ENCODE assay signal across 8 cellular contexts in the genomic region with DNA sequence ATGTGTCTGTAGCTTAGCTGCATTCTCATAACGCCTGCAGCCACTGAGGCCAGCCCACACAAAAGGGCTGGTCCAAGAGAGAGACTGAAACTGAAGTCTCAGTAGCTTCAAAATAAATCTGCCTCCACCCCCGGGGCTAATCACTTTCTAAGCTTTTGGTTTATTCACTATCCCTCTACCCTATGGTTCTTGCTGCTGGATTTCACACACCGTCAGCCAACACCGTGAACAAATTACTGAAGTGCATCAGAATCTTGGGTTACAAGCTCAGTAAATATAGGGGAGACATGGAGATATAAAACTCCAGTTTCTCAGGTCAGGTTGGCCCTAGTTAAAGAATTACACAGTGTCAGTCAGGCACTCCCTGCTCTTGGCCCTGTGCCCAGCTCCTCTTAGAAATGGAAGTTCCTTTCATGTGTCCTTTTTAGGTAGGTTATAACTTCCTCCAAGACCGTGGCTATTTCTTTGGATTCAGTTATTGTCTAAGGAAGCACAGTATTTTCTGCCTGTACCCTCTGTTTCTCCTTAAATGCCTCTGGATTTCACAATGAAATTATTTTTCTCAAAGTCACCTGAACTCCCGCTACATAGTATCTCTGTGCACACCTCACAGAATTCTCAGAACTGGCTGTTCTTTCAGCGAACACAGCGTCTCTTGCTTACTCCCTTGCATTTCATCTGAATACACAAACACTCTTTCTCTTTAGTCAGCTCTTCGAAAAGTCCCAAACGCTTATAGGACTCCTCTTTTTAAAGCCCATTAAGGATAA.
A peak's percentile ranks its signal among the peaks of the same experiment; 100 is the strongest.
DNase-seq lines count a peak whose midpoint lies in the region; ATAC-seq and TF ChIP-seq lines count a peak whose summit lies in the region.

No MANE protein-coding gene starts in this region.

- DNase-seq in DMS79 (lab: John Stamatoyannopoulos, UW) (peak; percentile 10), UCSD-AML1 (lab: John Stamatoyannopoulos, UW; ENCODE audit: unreplicated experiment) (peak; percentile 17), kidney glomerular epithelial cell (lab: John Stamatoyannopoulos, UW) (peak; percentile 68), H7 (no peak), WERI-Rb-1 (no peak)

- TF ChIP-seq CTCF in WERI-Rb-1 (IDR thresholded peaks at IDR 0.05; ENCODE audit: low read depth, low read length) = no peak

- ATAC-seq in GM19395 (IDR thresholded peaks at IDR 0.05; ENCODE audit: unreplicated experiment) (peak; percentile 75), HG03521 (IDR thresholded peaks at IDR 0.05; ENCODE audit: unreplicated experiment) (peak; percentile 56), GM21737 (IDR thresholded peaks at IDR 0.05; ENCODE audit: unreplicated experiment) (no peak)

- H3K36me3 ChIP-seq in H7 (replicated peaks; ENCODE audit: control insufficient read depth, insufficient read depth, low read length) (no peaks in the 10 kb centered on the region), WERI-Rb-1 (no peaks in the 10 kb centered on the region)

- H3K27ac ChIP-seq in WERI-Rb-1 = no peak overlapping the region

- no peaks in the 10 kb centered on the region for H3K27me3 ChIP-seq in H7 (ENCODE audit: control insufficient read depth, insufficient read depth, low read length)
- no peaks in the 10 kb centered on the region for H3K27me3 ChIP-seq in WERI-Rb-1 (ENCODE audit: insufficient read depth, low read depth, severe bottlenecking)

- no peaks in the 10 kb centered on the region for H3K9me3 ChIP-seq in WERI-Rb-1 (ENCODE audit: severe bottlenecking)

- H3K4me3 ChIP-seq in H7 (ENCODE audit: insufficient read depth, low read depth, low read length) (no peak overlapping the region), WERI-Rb-1 (ENCODE audit: low read depth, low read length) (no peak overlapping the region)

Comparison
In these comparisons a context has a peak if more than half of its experiments do, and no peak if none do; other contexts are left out.
1. DNase-seq: peak in DMS79 (single experiment), UCSD-AML1 (single experiment) and kidney glomerular epithelial cell (single experiment); none in H7 (single experiment) and WERI-Rb-1 (single experiment).